Comparison of ENCODE assay signal across 31 cellular contexts in genomic region chr5:175079707-175080106, GRCh38.
DNase-seq lines count a peak whose midpoint lies in the region; ATAC-seq, FAIRE-seq and TF ChIP-seq lines count a peak whose summit lies in the region.
"Had no signal": no experiment of that assay in that cellular context is flagged by ENCODE, and none has a peak within 500 bp of the region (broad histone marks: within the 10 kb centered on the region; RNA-seq: fewer than 3 reads in every experiment).

No MANE protein-coding gene starts in this region.

- ATAC-seq in HepG2 = no peak
- ATAC-seq: A549; CD8-positive, alpha-beta T cell had no signal

- no peak overlapping the region for H3K4me2 ChIP-seq in HepG2 (ENCODE audit: low read depth, low read length)
- no peak overlapping the region for H3K4me2 ChIP-seq in osteoblast (ENCODE audit: insufficient read depth, low read length)
- H3K4me2 ChIP-seq: A549; BLaER1; BLaER1 treated with 17β-estradiol and CSF1 and Interleukin-3, amounts not matched to agents 10 nM and 100 nM had no signal

- 41% methylated on average over 2 of the region's 2 CpGs for WGBS in liver
- WGBS in HepG2 (ENCODE audit: low lambda C conversion rate) = 0% methylated on average over 2 of the region's 2 CpGs

- TF ChIP-seq RAD21 in liver (IDR thresholded peaks at IDR 0.05) = no peak
- TF ChIP-seq RAD21 in HepG2 (CRISPR knock-in tag; IDR thresholded peaks at IDR 0.05) = no peak

- TF ChIP-seq EP300 in HepG2 (IDR thresholded peaks at IDR 0.05; ENCODE audit: low read depth in 2 of 2, low read length in 2 of 2) (no peak), HepG2 (CRISPR knock-in tag; IDR thresholded peaks at IDR 0.05; ENCODE audit: borderline replicate concordance) (no peak)

- H2AFZ ChIP-seq in HepG2 (ENCODE audit: low read length) = no peak overlapping the region
- no peak overlapping the region for H2AFZ ChIP-seq in osteoblast (ENCODE audit: low read length)

- H3K27me3 ChIP-seq in liver (ENCODE audit: control insufficient read depth in 4 of 4, insufficient read depth in 4 of 4, low read length in 3 of 4) (no peaks in the 10 kb centered on the region), HepG2 (ENCODE audit: control insufficient read depth in 1 of 2, insufficient read depth in 2 of 2, low read length in 2 of 2) (no peaks in the 10 kb centered on the region), osteoblast (ENCODE audit: insufficient read depth, low read length) (no peaks in the 10 kb centered on the region)
- H3K27me3 ChIP-seq: BE2C; BLaER1; BLaER1 treated with 17β-estradiol and CSF1 and Interleukin-3, amounts not matched to agents 10 nM and 100 nM had no signal

- POLR2A ChIA-PET in HepG2 (lab: Yijun Ruan, JAX) = no interaction called here

- H3K4me3 ChIP-seq in liver (ENCODE audit: low read depth in 1 of 3, low read length in 3 of 3) (no peak overlapping the region), HepG2 (replicated peaks in 1 of 3; ENCODE audit: insufficient read depth in 1 of 3, low read depth in 2 of 3, low read length in 3 of 3) (no peak overlapping the region), osteoblast (ENCODE audit: insufficient read depth, low read length) (no peak overlapping the region)
- H3K4me3 ChIP-seq: A549; BLaER1; BLaER1 treated with 17β-estradiol and CSF1 and Interleukin-3, amounts not matched to agents 10 nM and 100 nM had no signal

- H3K27ac ChIP-seq in liver (ENCODE audit: low read depth in 1 of 2, low read length in 2 of 2) = no peak overlapping the region
- no peak overlapping the region for H3K27ac ChIP-seq in HepG2 (ENCODE audit: extremely low read length, insufficient read depth, low read length)
- no peak overlapping the region for H3K27ac ChIP-seq in osteoblast (ENCODE audit: low read depth, low read length)
- H3K27ac ChIP-seq: 22Rv1; A549; BLaER1; BLaER1 treated with 17β-estradiol and CSF1 and Interleukin-3, amounts not matched to agents 10 nM and 100 nM; C4-2B had no signal

- DNase-seq in HepG2 (ENCODE audit: low spot score) (no peak), osteoblast (ENCODE audit: insufficient read length, low spot score, missing footprints) (peak; percentile 55), erythroblast (lab: John Stamatoyannopoulos, UW) (no peak)
- DNase-seq: 8988T; ACHN; AML-193; BE2C; C1 segment of cervical spinal cord; Caco-2; Calu3; CD4-positive, alpha-beta memory T cell; CD4-positive, alpha-beta T cell; CD4-positive, CD25-positive, alpha-beta regulatory T cell; CD8-positive, alpha-beta memory T cell; CD8-positive, alpha-beta T cell; COR-L47; DMS 273 treated with DMSO at 0.1 percent for 48 hours; DMS153; DMS53; DMS79; DMS79 treated with DMSO at 0.1 percent for 48 hours; DND-41; EL had no signal

- in situ Hi-C loops in HepG2 (cut with HindIII; ENCODE audit: extremely low pct_ligation_motif_present, low pct_unique_long_range_greater_than_20kb) = no loop called here

- H3K4me1 ChIP-seq in liver (ENCODE audit: control insufficient read depth in 4 of 4, insufficient read depth in 4 of 4, low read length in 3 of 4) = peaks cover 0 to 4% (median 2%) of the 10 kb centered on the region in 4 donors
- H3K4me1 ChIP-seq in HepG2 (ENCODE audit: insufficient read depth, low read length) = no peaks in the 10 kb centered on the region
- no peaks in the 10 kb centered on the region for H3K4me1 ChIP-seq in osteoblast (ENCODE audit: insufficient read depth, low read length)
- H3K4me1 ChIP-seq: BE2C; BLaER1; BLaER1 treated with 17β-estradiol and CSF1 and Interleukin-3, amounts not matched to agents 10 nM and 100 nM; Caco-2 had no signal

- H3K79me2 ChIP-seq in HepG2 (ENCODE audit: insufficient read depth, low read length) (no peaks in the 10 kb centered on the region), osteoblast (ENCODE audit: insufficient read depth, low read length) (no peaks in the 10 kb centered on the region)

- no TSS peak for BruUV-seq in HepG2 (replicated peaks; lab: Mats Ljungman, UMichigan)

- H3K9me3 ChIP-seq in liver (ENCODE audit: control insufficient read depth in 4 of 4, low read length in 3 of 4) (no peaks in the 10 kb centered on the region), HepG2 (ENCODE audit: low read length) (peaks cover 8% of the 10 kb centered on the region; the same call in 1 of the 2 replicates), osteoblast (ENCODE audit: low read depth, low read length) (no peaks in the 10 kb centered on the region)
- H3K9me3 ChIP-seq: BE2C had no signal

- intact Hi-C loops in HepG2 (cut with micrococcal nuclease; ENCODE audit: unreplicated experiment) = no loop called here

- CTCF ChIA-PET in HepG2 (lab: Yijun Ruan, JAX; ENCODE audit: low intra/inter-chr PET ratio, low total read pairs) = no interaction called here

- H3K36me3 ChIP-seq in liver (ENCODE audit: control insufficient read depth in 4 of 4, insufficient read depth in 3 of 4, low read depth in 1 of 4, low read length in 3 of 4) (no peaks in the 10 kb centered on the region), HepG2 (replicated peaks in 1 of 2; ENCODE audit: control insufficient read depth in 1 of 2, insufficient read depth in 2 of 2, low read length in 2 of 2) (no peaks in the 10 kb centered on the region), osteoblast (ENCODE audit: insufficient read depth, low read length) (no peaks in the 10 kb centered on the region)
- H3K36me3 ChIP-seq: BE2C; BLaER1; BLaER1 treated with 17β-estradiol and CSF1 and Interleukin-3, amounts not matched to agents 10 nM and 100 nM had no signal

- TF ChIP-seq CTCF in liver (IDR thresholded peaks at IDR 0.05; ENCODE audit: low read depth, low read length, missing input control) (no peak), HepG2 (CRISPR knock-in tag; IDR thresholded peaks at IDR 0.05) (no peak), osteoblast (IDR thresholded peaks at IDR 0.05; ENCODE audit: extremely low read depth, low read depth, low read length) (no peak)

- no peak for FAIRE-seq in HepG2 (lab: Jason Lieb, UNC)
- FAIRE-seq: A204.1, A549, D721Med had no signal

- H4K20me1 ChIP-seq in HepG2 (ENCODE audit: insufficient read depth, low read length) (no peaks in the 10 kb centered on the region), osteoblast (ENCODE audit: insufficient read depth, low read length) (no peaks in the 10 kb centered on the region)
- H4K20me1 ChIP-seq: BLaER1; BLaER1 treated with 17β-estradiol and CSF1 and Interleukin-3, amounts not matched to agents 10 nM and 100 nM had no signal

- H3K9ac ChIP-seq in liver (ENCODE audit: low read depth in 1 of 2, low read length in 2 of 2) (no peak overlapping the region), HepG2 (ENCODE audit: insufficient read depth, low read depth, low read length) (no peak overlapping the region)
- H3K9ac ChIP-seq: BLaER1; BLaER1 treated with 17β-estradiol and CSF1 and Interleukin-3, amounts not matched to agents 10 nM and 100 nM had no signal

- TF ChIP-seq POLR2A in HepG2 (IDR thresholded peaks at IDR 0.05; ENCODE audit: insufficient read depth in 1 of 2, low read depth in 2 of 2, low read length in 2 of 2) (no peak), erythroblast (IDR thresholded peaks at IDR 0.05; ENCODE audit: low read length) (no peak)

TF ChIP-seq in liver, 16 proteins besides CTCF, POLR2A, EP300 and RAD21:
- TF ChIP-seq HNF4A (conservative IDR thresholded peaks at IDR 0.05) (peak; percentile 25 to 53), ATF3 (IDR thresholded peaks at IDR 0.05) (no peak)

TF ChIP-seq in HepG2, 621 proteins besides CTCF, POLR2A, EP300 and RAD21:
- TF ChIP-seq HINFP (CRISPR knock-in tag; IDR thresholded peaks at IDR 0.05; ENCODE audit: low read depth) (no peak), ZNF577 (CRISPR knock-in tag; IDR thresholded peaks at IDR 0.05; ENCODE audit: borderline replicate concordance, low read depth) (no peak)
